16 cellular contexts compared by ENCODE assay signal in genomic region chr1:209873067-209873810, GRCh38. TPM values are rescaled to one million over a fixed set of nuclear protein-coding genes. Genes with fewer than 3 reads are reported as not detected.
DNase-seq lines count a peak whose midpoint lies in the region; ATAC-seq, FAIRE-seq and TF ChIP-seq lines count a peak whose summit lies in the region.
"Had no signal": no experiment of that assay in that cellular context is flagged by ENCODE, and none has a peak within 500 bp of the region (broad histone marks: within the 10 kb centered on the region; RNA-seq: fewer than 3 reads in every experiment).

No MANE protein-coding gene starts in this region.

- FAIRE-seq in urothelium cell line (lab: Jason Lieb, UNC) = peak; percentile 44
- FAIRE-seq: A549 had no signal

- H3K9ac ChIP-seq in SK-N-SH (no peak overlapping the region), adipocyte (ENCODE audit: low read length) (no peak overlapping the region)

- H2AFZ ChIP-seq in SK-N-SH (ENCODE audit: low read depth) = no peak overlapping the region

- TF ChIP-seq CTCF in SK-N-SH (IDR thresholded peaks at IDR 0.05) = no peak
- TF ChIP-seq CTCF in fibroblast of villous mesenchyme (IDR thresholded peaks at IDR 0.05; ENCODE audit: insufficient read depth, low read depth, low read length) = no peak

- H3K27me3 ChIP-seq in SK-N-SH (ENCODE audit: insufficient read depth) (no peaks in the 10 kb centered on the region), adipocyte (replicated peaks; ENCODE audit: control insufficient read depth, insufficient read depth, low read length) (no peaks in the 10 kb centered on the region)

- H3K4me2 ChIP-seq in SK-N-SH = 0 out of 2 replicates have a peak overlapping the region, but pooled peaks have one; percentile 27
- H3K4me2 ChIP-seq: A549 had no signal

- POLR2A ChIA-PET in SK-N-SH (lab: Yijun Ruan, JAX) = no interaction called here

- CTCF ChIA-PET in SK-N-SH (lab: Yijun Ruan, JAX) = interaction anchor here (1.2 to 3.6 kb wide), 4 partner anchors 12 to 120 kb away, joined by 3 to 32 read pairs (median 13); no protein-coding TSS in a partner anchor

- no peaks in the 10 kb centered on the region for H4K20me1 ChIP-seq in SK-N-SH (ENCODE audit: insufficient read depth)

- WGBS in SK-N-SH (ENCODE audit: low lambda C conversion rate) = 72% methylated on average over 3 of the region's 3 CpGs

- H3K36me3 ChIP-seq in SK-N-SH (replicated peaks in 1 of 2; ENCODE audit: control insufficient read depth in 1 of 2, insufficient read depth in 2 of 2, low read length in 1 of 2) = no peaks in the 10 kb centered on the region
- H3K36me3 ChIP-seq in adipocyte (ENCODE audit: control insufficient read depth, insufficient read depth, low read length, severe bottlenecking) = no peaks in the 10 kb centered on the region
- H3K36me3 ChIP-seq: heart left ventricle, neutrophil had no signal

- TF ChIP-seq RAD21 in SK-N-SH (IDR thresholded peaks at IDR 0.05; ENCODE audit: low read length) = no peak

- no peak for TF ChIP-seq EP300 in SK-N-SH (IDR thresholded peaks at IDR 0.05; ENCODE audit: borderline replicate concordance in 1 of 2, low read depth in 1 of 2, low read length in 1 of 2)

- H3K9me3 ChIP-seq in SK-N-SH (no peaks in the 10 kb centered on the region), adipocyte (ENCODE audit: control insufficient read depth, low read length) (no peaks in the 10 kb centered on the region)
- H3K9me3 ChIP-seq: A549, heart left ventricle, neutrophil had no signal

- H3K27ac ChIP-seq in SK-N-SH (ENCODE audit: low read depth in 2 of 2, low read length in 1 of 2) = peak overlapping the region in 1 of 2 experiments; percentile 13; a peak in 2 of 4 replicates
- H3K27ac ChIP-seq: A549, heart left ventricle, neutrophil had no signal

- ATAC-seq in SK-N-SH treated with all-trans-retinoic acid at 6 μM for 48 hours = no peak
- ATAC-seq: A549, heart left ventricle had no signal

- H3F3A ChIP-seq in SK-N-SH (replicated peaks; ENCODE audit: insufficient read depth) = peaks cover 49% of the 10 kb centered on the region

- H3K4me3 ChIP-seq in SK-N-SH (ENCODE audit: low read depth in 2 of 2, low read length in 1 of 2) (no peak overlapping the region), adipocyte (ENCODE audit: low read length) (no peak overlapping the region), fibroblast of villous mesenchyme (ENCODE audit: low read depth, low read length) (no peak overlapping the region)
- H3K4me3 ChIP-seq: A549, heart left ventricle had no signal

- H3K4me1 ChIP-seq in SK-N-SH (ENCODE audit: control insufficient read depth in 1 of 2, insufficient read depth in 2 of 2, low read depth in 1 of 2, low read length in 1 of 2) (peaks cover 46 to 56% of the 10 kb centered on the region in 2 experiments), adipocyte (ENCODE audit: control insufficient read depth, insufficient read depth, low read length) (peaks cover 12% of the 10 kb centered on the region)
- H3K4me1 ChIP-seq: A549, heart left ventricle had no signal

- H3K9me2 ChIP-seq in SK-N-SH = no peaks in the 10 kb centered on the region

- DNase-seq in SK-N-SH (no peak), adipocyte (ENCODE audit: low read depth) (peak; percentile 74), fibroblast of villous mesenchyme (ENCODE audit: low read depth) (peak; percentile 66), urothelium cell line (ENCODE audit: low spot score) (no peak), ecto neural progenitor cell (ENCODE audit: low spot score) (no peak), activated gamma-delta T cell treated with Interleukin-2 at 50 U/mL for 16 hours (no peak)
- no peak for DNase-seq in activated CD4-positive, alpha-beta T cell treated with anti-CD3 and anti-CD28 coated beads, Interleukin-2, amount 50 U/mL, for 4 hours
- DNase-seq: activated naive CD4-positive, alpha-beta T cell treated with anti-CD3 and anti-CD28 coated beads, Interleukin-2, amount 10 ng/mL, durations not matched to agents 7 days and 5 days; cortex of kidney; heart left ventricle; NCI-H510A treated with DMSO at 0.1 percent for 48 hours; stimulated activated CD4-positive, alpha-beta T cell treated with anti-CD3 and anti-CD28 coated beads, Interleukin-12 subunit alpha, Interleukin-12 subunit beta, amount 100 ng/mL, for 4 hours; trophoblast cell had no signal

- H3K79me2 ChIP-seq in SK-N-SH (ENCODE audit: insufficient read depth) = no peaks in the 10 kb centered on the region

TF ChIP-seq in SK-N-SH, 30 proteins besides CTCF, POLR2A, EP300 and RAD21 (continues in another document):
- TF ChIP-seq IRF3 (IDR thresholded peaks at IDR 0.05; ENCODE audit: low read depth, low read length) (no peak), MEF2A (IDR thresholded peaks at IDR 0.05; ENCODE audit: borderline replicate concordance, low read depth) (no peak), FOXJ3 (CRISPR knock-in tag; IDR thresholded peaks at IDR 0.05) (no peak), ZBTB33 (IDR thresholded peaks at IDR 0.05; ENCODE audit: borderline replicate concordance, low read depth) (no peak), SMC3 (IDR thresholded peaks at IDR 0.05; ENCODE audit: low read depth, low read length) (no peak), JUND (IDR thresholded peaks at IDR 0.05) (no peak), RFX5 (IDR thresholded peaks at IDR 0.05; ENCODE audit: low read length) (no peak), GATA2 (CRISPR knock-in tag; IDR thresholded peaks at IDR 0.05) (no peak), FOXM1 (IDR thresholded peaks at IDR 0.05; ENCODE audit: low read depth) (no peak), YY1 (IDR thresholded peaks at IDR 0.05; ENCODE audit: low read depth) (no peak), NRF1 (IDR thresholded peaks at IDR 0.05; ENCODE audit: low read depth, low read length) (no peak)

TF ChIP-seq in SK-N-SH treated with all-trans-retinoic acid at 6 μM for 48 hours, 23 proteins besides CTCF, POLR2A, EP300 and RAD21 (continues in another document):
- TF ChIP-seq CSDC2 (CRISPR knock-in tag; IDR thresholded peaks at IDR 0.05) (no peak), POU6F1 (CRISPR knock-in tag; IDR thresholded peaks at IDR 0.05; ENCODE audit: borderline replicate concordance, low read depth) (no peak), BACH2 (CRISPR knock-in tag; IDR thresholded peaks at IDR 0.05; ENCODE audit: borderline replicate concordance) (no peak), GLIS3 (CRISPR knock-in tag; IDR thresholded peaks at IDR 0.05) (no peak), ZNF565 (CRISPR knock-in tag; conservative IDR thresholded peaks at IDR 0.05; ENCODE audit: low read depth) (no peak), ZNF70 (CRISPR knock-in tag; IDR thresholded peaks at IDR 0.05) (no peak), ARNTL (CRISPR knock-in tag; IDR thresholded peaks at IDR 0.05; ENCODE audit: borderline replicate concordance, low read depth) (no peak), CREB5 (CRISPR knock-in tag; IDR thresholded peaks at IDR 0.05; ENCODE audit: low read depth) (no peak), SNAI2 (CRISPR knock-in tag; IDR thresholded peaks at IDR 0.05) (no peak), RARB (CRISPR knock-in tag; IDR thresholded peaks at IDR 0.05) (no peak), ZFP30 (CRISPR knock-in tag; IDR thresholded peaks at IDR 0.05) (no peak), TOX (CRISPR knock-in tag; IDR thresholded peaks at IDR 0.05; ENCODE audit: borderline replicate concordance) (no peak), TCF4 (CRISPR knock-in tag; IDR thresholded peaks at IDR 0.05; ENCODE audit: borderline replicate concordance) (no peak), OSR1 (CRISPR knock-in tag; IDR thresholded peaks at IDR 0.05) (no peak), ZC3H10 (CRISPR knock-in tag; IDR thresholded peaks at IDR 0.05) (no peak)
- TF ChIP-seq, protein P1, sequence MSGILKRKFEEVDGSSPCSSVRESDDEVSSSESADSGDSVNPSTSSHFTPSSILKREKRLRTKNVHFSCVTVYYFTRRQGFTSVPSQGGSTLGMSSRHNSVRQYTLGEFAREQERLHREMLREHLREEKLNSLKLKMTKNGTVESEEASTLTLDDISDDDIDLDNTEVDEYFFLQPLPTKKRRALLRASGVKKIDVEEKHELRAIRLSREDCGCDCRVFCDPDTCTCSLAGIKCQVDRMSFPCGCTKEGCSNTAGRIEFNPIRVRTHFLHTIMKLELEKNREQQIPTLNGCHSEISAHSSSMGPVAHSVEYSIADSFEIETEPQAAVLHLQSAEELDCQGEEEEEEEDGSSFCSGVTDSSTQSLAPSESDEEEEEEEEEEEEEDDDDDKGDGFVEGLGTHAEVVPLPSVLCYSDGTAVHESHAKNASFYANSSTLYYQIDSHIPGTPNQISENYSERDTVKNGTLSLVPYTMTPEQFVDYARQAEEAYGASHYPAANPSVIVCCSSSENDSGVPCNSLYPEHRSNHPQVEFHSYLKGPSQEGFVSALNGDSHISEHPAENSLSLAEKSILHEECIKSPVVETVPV (CRISPR knock-in tag; IDR thresholded peaks at IDR 0.05) = no peak

RNA-seq across cellular contexts. Expression of gene UTP25, which starts 45.5 kb away (rescaled TPM):
- polyA plus RNA-seq in SK-N-SH (2012; rRNA removed) = 6.3 and 9.3 TPM in 2 replicates
- polyA plus RNA-seq in SK-N-SH (2012; cell fraction: cytosol; rRNA removed) = 6.3 and 7.1 TPM in 2 replicates
- 8.9 and 16.0 TPM in 2 replicates for polyA plus RNA-seq in SK-N-SH (2012; cell fraction: nucleus; rRNA removed)
- 10.6 and 12.1 TPM in 2 replicates for total RNA-seq in fibroblast of villous mesenchyme

Comparison
In these comparisons a context has a peak if more than half of its experiments do, and no peak if none do; other contexts are left out.
1. DNase-seq: peak in adipocyte (single experiment) and fibroblast of villous mesenchyme (single experiment); none in SK-N-SH (single experiment), urothelium cell line (single experiment), activated CD4-positive, alpha-beta T cell treated with anti-CD3 and anti-CD28 coated beads, Interleukin-2, amount 50 U/mL, for 4 hours (0 of 2), ecto neural progenitor cell (single experiment) and activated gamma-delta T cell treated with Interleukin-2 at 50 U/mL for 16 hours (single experiment).